In the genomic region with DNA sequence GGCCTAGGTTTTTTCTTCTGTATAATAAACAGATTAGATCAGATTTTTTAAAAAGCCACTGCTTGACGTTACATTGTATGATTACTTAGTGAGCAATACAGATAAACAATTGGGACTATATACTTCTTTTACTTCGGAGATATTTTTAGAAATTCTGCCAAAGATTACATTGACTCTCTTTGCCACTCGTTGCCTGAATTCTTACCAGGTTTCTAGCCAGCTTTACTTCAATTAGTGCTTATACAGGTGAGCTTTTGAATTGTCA, we compare ENCODE assay signal across 1 cellular context.
TF ChIP-seq lines count a peak whose summit lies in the region.

No MANE protein-coding gene starts in this region.

TF ChIP-seq in GM23338, 12 proteins besides CTCF, POLR2A, EP300 and RAD21 (continued from another document):
- TF ChIP-seq, protein P1, sequence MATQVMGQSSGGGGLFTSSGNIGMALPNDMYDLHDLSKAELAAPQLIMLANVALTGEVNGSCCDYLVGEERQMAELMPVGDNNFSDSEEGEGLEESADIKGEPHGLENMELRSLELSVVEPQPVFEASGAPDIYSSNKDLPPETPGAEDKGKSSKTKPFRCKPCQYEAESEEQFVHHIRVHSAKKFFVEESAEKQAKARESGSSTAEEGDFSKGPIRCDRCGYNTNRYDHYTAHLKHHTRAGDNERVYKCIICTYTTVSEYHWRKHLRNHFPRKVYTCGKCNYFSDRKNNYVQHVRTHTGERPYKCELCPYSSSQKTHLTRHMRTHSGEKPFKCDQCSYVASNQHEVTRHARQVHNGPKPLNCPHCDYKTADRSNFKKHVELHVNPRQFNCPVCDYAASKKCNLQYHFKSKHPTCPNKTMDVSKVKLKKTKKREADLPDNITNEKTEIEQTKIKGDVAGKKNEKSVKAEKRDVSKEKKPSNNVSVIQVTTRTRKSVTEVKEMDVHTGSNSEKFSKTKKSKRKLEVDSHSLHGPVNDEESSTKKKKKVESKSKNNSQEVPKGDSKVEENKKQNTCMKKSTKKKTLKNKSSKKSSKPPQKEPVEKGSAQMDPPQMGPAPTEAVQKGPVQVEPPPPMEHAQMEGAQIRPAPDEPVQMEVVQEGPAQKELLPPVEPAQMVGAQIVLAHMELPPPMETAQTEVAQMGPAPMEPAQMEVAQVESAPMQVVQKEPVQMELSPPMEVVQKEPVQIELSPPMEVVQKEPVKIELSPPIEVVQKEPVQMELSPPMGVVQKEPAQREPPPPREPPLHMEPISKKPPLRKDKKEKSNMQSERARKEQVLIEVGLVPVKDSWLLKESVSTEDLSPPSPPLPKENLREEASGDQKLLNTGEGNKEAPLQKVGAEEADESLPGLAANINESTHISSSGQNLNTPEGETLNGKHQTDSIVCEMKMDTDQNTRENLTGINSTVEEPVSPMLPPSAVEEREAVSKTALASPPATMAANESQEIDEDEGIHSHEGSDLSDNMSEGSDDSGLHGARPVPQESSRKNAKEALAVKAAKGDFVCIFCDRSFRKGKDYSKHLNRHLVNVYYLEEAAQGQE (IDR thresholded peaks at IDR 0.05; ENCODE audit: unreplicated experiment) = no peak
- TF ChIP-seq EZH2phosphoT487 (IDR thresholded peaks at IDR 0.05; ENCODE audit: unreplicated experiment) = no peak
TF ChIP-seq in GM23338: peak in this region for 0.
